In the genomic region with DNA sequence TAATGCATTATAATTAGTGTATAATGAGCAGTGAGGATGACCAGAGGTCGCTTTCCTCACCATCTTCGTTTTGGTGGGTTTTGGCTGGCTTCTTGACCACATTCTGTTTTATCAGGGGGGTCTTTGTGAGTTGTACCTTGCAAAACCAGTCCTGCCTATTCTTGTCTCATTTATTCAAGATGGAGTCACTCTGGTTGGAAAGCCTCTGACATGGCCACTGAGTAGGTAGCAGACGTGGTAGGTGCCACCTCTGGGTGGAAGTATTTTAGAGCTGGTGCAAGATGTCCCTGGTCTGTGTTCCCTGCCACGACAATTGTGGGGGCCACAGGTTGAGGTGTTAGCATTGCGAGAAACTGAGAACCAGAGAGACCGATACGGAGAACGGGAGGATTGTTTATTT, we compare ENCODE assay signal across 1 cellular context.
TF ChIP-seq lines count a peak whose summit lies in the region.

No MANE protein-coding gene starts in this region.

TF ChIP-seq in H1, 55 proteins besides CTCF, POLR2A, EP300 and RAD21:
- no peak for TF ChIP-seq RXRA (IDR thresholded peaks at IDR 0.05; ENCODE audit: insufficient read depth, low read depth, low read length)
